In the genomic region with DNA sequence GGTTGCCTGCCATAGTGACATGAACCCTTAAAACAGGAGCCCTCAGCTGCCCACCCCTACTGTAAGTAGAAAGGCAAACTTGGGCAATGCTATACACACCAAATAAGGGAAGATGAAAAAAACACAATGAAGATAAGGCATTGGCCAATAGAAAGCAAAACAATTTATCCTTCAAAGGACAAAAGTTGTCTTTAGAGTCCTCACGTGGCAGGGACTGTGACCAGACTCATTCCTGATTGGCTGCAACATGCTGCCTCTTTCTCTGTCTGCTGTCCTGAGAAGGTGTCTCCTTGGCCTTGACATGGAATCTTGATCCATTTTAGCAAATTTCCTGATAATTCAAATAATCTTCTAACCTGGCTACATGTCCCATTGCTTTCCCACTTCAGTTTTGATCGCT, we compare ENCODE assay signal across 16 cellular contexts.
A peak's percentile ranks its signal among the peaks of the same experiment; 100 is the strongest.
DNase-seq lines count a peak whose midpoint lies in the region; ATAC-seq and TF ChIP-seq lines count a peak whose summit lies in the region.
"Had no signal": no experiment of that assay in that cellular context is flagged by ENCODE, and none has a peak within 500 bp of the region (broad histone marks: within the 10 kb centered on the region; RNA-seq: fewer than 3 reads in every experiment).

No MANE protein-coding gene starts in this region.

- TF ChIP-seq CTCF in esophagus squamous epithelium (IDR thresholded peaks at IDR 0.05) (no peak), lung (IDR thresholded peaks at IDR 0.05; ENCODE audit: control extremely low read depth, extremely low read depth) (no peak), thoracic aorta (IDR thresholded peaks at IDR 0.05) (no peak)

- no peak overlapping the region for H3K27ac Mint-ChIP-seq in activated naive CD8-positive, alpha-beta T cell treated with anti-CD3 and anti-CD28 coated beads, Interleukin-2, amount 50 U/mL, for 24 hours
- H3K27ac Mint-ChIP-seq: activated naive CD4-positive, alpha-beta T cell treated with anti-CD3 and anti-CD28 coated beads, Interleukin-2, amount 10 ng/mL, durations not matched to agents 7 days and 5 days; CD4-positive, alpha-beta T cell; memory B cell had no signal

- H3K4me1 ChIP-seq in esophagus squamous epithelium: peaks cover 7 to 48% (median 30%) of the 10 kb centered on the region in 3 donors
- peaks cover 10 to 42% of the 10 kb centered on the region in 2 donors for H3K4me1 ChIP-seq in lung (ENCODE audit: control insufficient read depth in 2 of 2, insufficient read depth in 2 of 2, low read length in 2 of 2)
- H3K4me1 ChIP-seq in thoracic aorta (ENCODE audit: control insufficient read depth in 1 of 2, low read depth in 2 of 2): peaks cover 48 to 81% of the 10 kb centered on the region in 2 donors

- no peak overlapping the region for H3K4me3 Mint-ChIP-seq in activated naive CD8-positive, alpha-beta T cell treated with anti-CD3 and anti-CD28 coated beads, Interleukin-2, amount 50 U/mL, for 24 hours
- H3K4me3 Mint-ChIP-seq: activated naive CD4-positive, alpha-beta T cell treated with anti-CD3 and anti-CD28 coated beads, Interleukin-2, amount 10 ng/mL, durations not matched to agents 7 days and 5 days; CD4-positive, alpha-beta T cell; memory B cell had no signal

- 18 to 25% methylated on average over 2 of the region's 2 CpGs for WGBS in esophagus squamous epithelium, 2 donors
- WGBS in lung, 2 donors: 34 to 43% methylated on average over 2 of the region's 2 CpGs

- H3K27ac ChIP-seq in esophagus squamous epithelium: peak overlapping the region; percentile 32 to 82 (median 73)
- peak overlapping the region; percentile 84 to 94 for H3K27ac ChIP-seq in lung (ENCODE audit: low read depth in 1 of 2, low read length in 1 of 2)
- H3K27ac ChIP-seq in thoracic aorta: peak overlapping the region; percentile 87 to 89

- intact Hi-C loops in esophagus squamous epithelium (cut with DNase I): no loop called here

- in situ Hi-C loops in ACHN (cut with HindIII; ENCODE audit: low pct_ligation_motif_present, low pct_unique_long_range_greater_than_20kb, low sequenced_read_pairs): no loop called here

- H3K4me3 ChIP-seq in esophagus squamous epithelium: no peak overlapping the region
- no peak overlapping the region for H3K4me3 ChIP-seq in lung
- peak overlapping the region; percentile 9 for H3K4me3 ChIP-seq in thoracic aorta
- H3K4me3 ChIP-seq: pancreas had no signal

- ATAC-seq in lung (ENCODE audit: insufficient read depth, low FRiP score): no peak
- no peak for ATAC-seq in thoracic aorta (ENCODE audit: insufficient number of reproducible peaks, low FRiP score, low read depth)
- no peak for ATAC-seq in activated naive CD8-positive, alpha-beta T cell treated with anti-CD3 and anti-CD28 coated beads, Interleukin-2, amount 50 U/mL, for 24 hours
- no peak for ATAC-seq in GM18498 (IDR thresholded peaks at IDR 0.05; ENCODE audit: unreplicated experiment)

- no peaks in the 10 kb centered on the region for H3K4me1 Mint-ChIP-seq in activated naive CD8-positive, alpha-beta T cell treated with anti-CD3 and anti-CD28 coated beads, Interleukin-2, amount 50 U/mL, for 24 hours
- H3K4me1 Mint-ChIP-seq: activated naive CD4-positive, alpha-beta T cell treated with anti-CD3 and anti-CD28 coated beads, Interleukin-2, amount 10 ng/mL, durations not matched to agents 7 days and 5 days had no signal

- no peak for TF ChIP-seq POLR2A in esophagus squamous epithelium (IDR thresholded peaks at IDR 0.05)

- H3K27me3 Mint-ChIP-seq in activated naive CD8-positive, alpha-beta T cell treated with anti-CD3 and anti-CD28 coated beads, Interleukin-2, amount 50 U/mL, for 24 hours: no peaks in the 10 kb centered on the region
- H3K27me3 Mint-ChIP-seq: activated naive CD4-positive, alpha-beta T cell treated with anti-CD3 and anti-CD28 coated beads, Interleukin-2, amount 10 ng/mL, durations not matched to agents 7 days and 5 days; CD4-positive, alpha-beta T cell; memory B cell had no signal

- H3K9me3 ChIP-seq in esophagus squamous epithelium: no peaks in the 10 kb centered on the region
- H3K9me3 ChIP-seq in lung (ENCODE audit: control insufficient read depth in 2 of 2, insufficient read depth in 1 of 2, low read length in 1 of 2): no peaks in the 10 kb centered on the region
- no peaks in the 10 kb centered on the region for H3K9me3 ChIP-seq in thoracic aorta
- H3K9me3 ChIP-seq: pancreas had no signal

- H3K36me3 ChIP-seq in esophagus squamous epithelium (peaks cover 0 to 44% (median 4%) of the 10 kb centered on the region in 3 donors), lung (ENCODE audit: control insufficient read depth in 2 of 2, insufficient read depth in 2 of 2, low read length in 2 of 2) (peaks cover 10 to 12% of the 10 kb centered on the region in 2 donors), thoracic aorta (peaks cover 8% of the 10 kb centered on the region)

- H3K27me3 ChIP-seq in esophagus squamous epithelium (no peaks in the 10 kb centered on the region), lung (ENCODE audit: control insufficient read depth, insufficient read depth) (no peaks in the 10 kb centered on the region), thoracic aorta (replicated peaks; ENCODE audit: insufficient read depth) (no peaks in the 10 kb centered on the region)
- H3K27me3 ChIP-seq: pancreas had no signal

- no peaks in the 10 kb centered on the region for H3K9me3 Mint-ChIP-seq in activated naive CD8-positive, alpha-beta T cell treated with anti-CD3 and anti-CD28 coated beads, Interleukin-2, amount 50 U/mL, for 24 hours
- H3K9me3 Mint-ChIP-seq: activated naive CD4-positive, alpha-beta T cell treated with anti-CD3 and anti-CD28 coated beads, Interleukin-2, amount 10 ng/mL, durations not matched to agents 7 days and 5 days; CD4-positive, alpha-beta T cell; memory B cell had no signal

- peaks cover 7% of the 10 kb centered on the region for H3K36me3 Mint-ChIP-seq in activated naive CD8-positive, alpha-beta T cell treated with anti-CD3 and anti-CD28 coated beads, Interleukin-2, amount 50 U/mL, for 24 hours (ENCODE audit: low read depth)

- DNase-seq in amniotic epithelial cell (ENCODE audit: low read depth) (peak; percentile 22), esophagus squamous epithelium (lab: John Stamatoyannopoulos, UW) (no peak), lung (ENCODE audit: low spot score) (no peak), thoracic aorta (ENCODE audit: low spot score) (no peak), ACHN (no peak)
- DNase-seq in activated effector memory CD4-positive, alpha-beta T cell treated with Interleukin-2 at 50 U/mL for 16 hours: no peak
- no peak for DNase-seq in activated naive CD8-positive, alpha-beta T cell treated with anti-CD3 and anti-CD28 coated beads, Interleukin-2, amount 50 U/mL, for 24 hours
- DNase-seq: activated naive CD4-positive, alpha-beta T cell treated with anti-CD3 and anti-CD28 coated beads, Interleukin-2, amount 10 ng/mL, durations not matched to agents 7 days and 5 days; CD4-positive, alpha-beta T cell; NCI-H187; NCI-H748 treated with DMSO at 0.1 percent for 48 hours; pancreas; stimulated activated CD4-positive, alpha-beta T cell treated with anti-CD3 and anti-CD28 coated beads, Interleukin-4, amount 100 ng/mL, for 1 hour; stimulated activated naive CD4-positive, alpha-beta T cell had no signal
